ENCODE assay signal across 8 cellular contexts in the genomic region with DNA sequence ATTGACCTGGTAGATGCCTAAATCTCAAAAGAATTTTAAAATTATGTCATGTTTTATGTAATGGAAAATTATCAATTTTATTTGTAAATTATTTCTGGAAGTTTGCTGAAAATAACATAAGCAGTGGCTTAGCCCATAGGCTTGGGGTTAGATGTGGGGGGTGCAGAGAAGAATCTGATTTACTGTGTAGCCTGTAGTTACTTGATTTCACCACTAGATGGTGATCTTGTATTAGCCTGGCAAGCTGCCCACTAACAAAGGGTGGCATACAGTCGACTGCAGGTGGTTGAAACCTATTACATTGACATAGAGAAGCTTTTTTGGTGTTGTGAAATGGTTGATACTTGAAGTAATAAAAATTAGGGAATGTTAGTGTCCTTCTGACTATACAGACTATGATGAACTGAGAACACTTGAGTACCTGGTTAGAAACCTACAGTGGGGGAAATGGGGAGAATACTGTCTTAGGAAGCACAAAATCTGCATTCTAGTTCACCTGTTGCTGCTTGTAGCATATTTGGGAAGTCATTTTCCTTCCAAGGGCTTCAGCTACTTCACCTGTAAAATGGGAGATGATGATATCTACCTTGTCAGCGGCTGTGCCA.
DNase-seq lines count a peak whose midpoint lies in the region; ATAC-seq and TF ChIP-seq lines count a peak whose summit lies in the region.

No MANE protein-coding gene starts in this region.

- DNase-seq in Caco-2 (peak in 1 of 2 experiments; percentile 62), NCI-H1930 (lab: John Stamatoyannopoulos, UW) (peak; percentile 22 to 27), T-cell (peak in 20 of 34 experiments; percentile 1 to 26 (median 10)), epithelial cell of esophagus (ENCODE audit: low read depth) (peak; percentile 60), middle frontal gyrus (ENCODE audit: extremely low spot score, low spot score) (peak; percentile 36), vagina (ENCODE audit: extremely low spot score in 2 of 2) (no peak)

- intact Hi-C loops in Caco-2 (cut with micrococcal nuclease; ENCODE audit: unreplicated experiment) (loop anchor here (1.0 to 5.0 kb wide), 12 partner anchors 54 to 1546 kb away; no protein-coding TSS in a partner anchor), vagina (cut with DNase I) (no loop called here)

- TF ChIP-seq CTCF in Caco-2 (IDR thresholded peaks at IDR 0.05; ENCODE audit: insufficient read depth in 1 of 2, low read depth in 1 of 2, low read length in 1 of 2, severe bottlenecking in 1 of 2, unreplicated experiment in 1 of 2) (peak; percentile 87 to 93), epithelial cell of esophagus (IDR thresholded peaks at IDR 0.05; ENCODE audit: insufficient read depth, low read depth, low read length, missing control alignments) (peak; percentile 81), vagina (IDR thresholded peaks at IDR 0.05) (peak; percentile 66 to 81 (median 66))

- H3K9me3 ChIP-seq in Caco-2, result no peaks in the 10 kb centered on the region
- H3K9me3 ChIP-seq in vagina, result no peaks in the 10 kb centered on the region

- POLR2A ChIA-PET in Caco-2 (lab: Charles Lee) (no interaction called here), T-cell (lab: Charles Lee) (no interaction called here)

- H3K27me3 Mint-ChIP-seq in Caco-2 (ENCODE audit: insufficient read depth, unreplicated experiment) (peaks cover 9% of the 10 kb centered on the region), T-cell (no peaks in the 10 kb centered on the region)

- H3K27me3 ChIP-seq in Caco-2 (replicated peaks; ENCODE audit: control insufficient read depth, insufficient read depth, low read length) (no peaks in the 10 kb centered on the region; the same call in 1 of the 2 replicates), vagina (no peaks in the 10 kb centered on the region)

- H3K4me3 ChIP-seq in Caco-2 (ENCODE audit: low read depth, low read length), result no peak overlapping the region
- no peak overlapping the region for H3K4me3 ChIP-seq in epithelial cell of esophagus (ENCODE audit: low read length)
- H3K4me3 ChIP-seq in vagina, result no peak overlapping the region

- H3K36me3 ChIP-seq in Caco-2 (ENCODE audit: control insufficient read depth, insufficient read depth, low read length), result no peaks in the 10 kb centered on the region
- H3K36me3 ChIP-seq in vagina, result no peaks in the 10 kb centered on the region

- TF ChIP-seq POLR2A in vagina (IDR thresholded peaks at IDR 0.05), result no peak

- H3K36me3 Mint-ChIP-seq in Caco-2 (ENCODE audit: insufficient read depth, unreplicated experiment) (no peaks in the 10 kb centered on the region), T-cell (no peaks in the 10 kb centered on the region)

- no peaks in the 10 kb centered on the region for H3K9me3 Mint-ChIP-seq in Caco-2 (ENCODE audit: unreplicated experiment)
- no peaks in the 10 kb centered on the region for H3K9me3 Mint-ChIP-seq in T-cell

- CTCF ChIA-PET in Caco-2 (lab: Charles Lee), result interaction anchor here (1.3 kb wide), 1 partner anchor 544 kb away, joined by 4 read pairs; no protein-coding TSS in a partner anchor
- CTCF ChIA-PET in T-cell (lab: Charles Lee), result interaction anchor here (0.8 to 2.3 kb wide), 3 partner anchors 15 to 1546 kb away, joined by 3 to 12 read pairs (median 3); no protein-coding TSS in a partner anchor

- no peak overlapping the region for H3K4me3 Mint-ChIP-seq in Caco-2 (ENCODE audit: unreplicated experiment)
- H3K4me3 Mint-ChIP-seq in T-cell, result no peak overlapping the region

- no peaks in the 10 kb centered on the region for H3K4me1 Mint-ChIP-seq in Caco-2 (ENCODE audit: low read depth, unreplicated experiment)
- no peaks in the 10 kb centered on the region for H3K4me1 Mint-ChIP-seq in T-cell

- H3K27ac ChIP-seq in vagina, result no peak overlapping the region

- no TSS peak for BruUV-seq in Caco-2 (replicated peaks; lab: Mats Ljungman, UMichigan)

- no peaks in the 10 kb centered on the region for H3K4me1 ChIP-seq in Caco-2
- no peaks in the 10 kb centered on the region for H3K4me1 ChIP-seq in vagina

- ATAC-seq in GM19023 (IDR thresholded peaks at IDR 0.05; ENCODE audit: unreplicated experiment) (peak; percentile 94), HG03060 (IDR thresholded peaks at IDR 0.05; ENCODE audit: low read depth, unreplicated experiment) (peak; percentile 89), T-cell (replicated peaks in 1 of 4) (peak; percentile 40 to 69 (median 60))

- H3K27ac Mint-ChIP-seq in Caco-2 (ENCODE audit: unreplicated experiment), result no peak overlapping the region
- no peak overlapping the region for H3K27ac Mint-ChIP-seq in T-cell

Comparison
In these comparisons a context has a peak if more than half of its experiments do, and no peak if none do; other contexts are left out.
1. DNase-seq: peak in NCI-H1930 (2 of 2), T-cell (20 of 34), epithelial cell of esophagus (single experiment) and middle frontal gyrus (single experiment); none in vagina (0 of 2).
2. Peak in every context shown above with its lines, with median percentiles within 50 percentile points of each other: CTCF ChIP-seq and ATAC-seq.